Comparison of ENCODE assay signal across 8 cellular contexts in the genomic region with DNA sequence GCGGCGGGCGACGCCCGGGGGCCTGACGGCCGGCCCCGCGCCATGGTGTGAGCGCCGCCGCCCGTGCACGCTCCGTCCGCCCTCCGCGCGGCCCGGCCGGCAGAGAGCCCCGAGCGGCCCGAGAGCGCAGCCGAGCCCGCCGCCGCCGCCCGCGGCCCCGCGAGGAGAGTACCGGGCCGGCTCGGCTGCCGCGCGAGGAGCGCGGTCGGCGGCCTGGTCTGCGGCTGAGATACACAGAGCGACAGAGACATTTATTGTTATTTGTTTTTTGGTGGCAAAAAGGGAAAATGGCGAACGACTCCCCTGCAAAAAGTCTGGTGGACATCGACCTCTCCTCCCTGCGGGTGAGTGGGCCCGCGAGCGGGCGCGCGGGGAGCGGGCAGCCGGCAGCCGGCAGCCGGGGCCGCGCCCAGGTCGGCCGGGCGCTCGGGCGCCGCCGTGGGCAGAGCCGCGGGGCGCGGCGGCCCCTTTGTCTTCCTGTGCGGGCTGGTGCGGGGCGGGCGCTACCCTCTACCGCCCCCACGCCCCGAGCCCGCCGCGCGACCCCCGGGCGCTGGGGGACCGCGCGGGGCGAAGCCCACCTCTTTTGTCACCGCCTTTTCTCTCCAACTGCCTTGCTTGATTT. TPM values are rescaled to one million over a fixed set of nuclear protein-coding genes. Genes with fewer than 3 reads are reported as not detected.
DNase-seq lines count a peak whose midpoint lies in the region; ATAC-seq and TF ChIP-seq lines count a peak whose summit lies in the region.

No MANE protein-coding gene starts in this region.

- WGBS in heart left ventricle, 4 donors = 0 to 2% (median 1%) methylated on average over 34 to 92 of the region's 92 CpGs

- intact Hi-C loops in heart left ventricle (cut with DNase I) = loop anchor here (2.0 to 10.0 kb wide), 17 partner anchors 44 to 283 kb away; partner anchors contain the start of gene RFX8 (in 1 of the 10)
- intact Hi-C loops in gastrocnemius medialis (cut with DNase I; ENCODE audit: low total_unique reads) = loop anchor here (1.0 to 10.0 kb wide), 4 partner anchors 35 to 173 kb away; no protein-coding TSS in a partner anchor

- peaks cover 6% of the 10 kb centered on the region for H3K9me3 Mint-ChIP-seq in activated T-cell treated with anti-CD3 and anti-CD28 coated beads, Interleukin-2, amount 50 U/mL, for 24 hours

- H3K27me3 Mint-ChIP-seq in activated T-cell treated with anti-CD3 and anti-CD28 coated beads, Interleukin-2, amount 50 U/mL, for 24 hours = no peaks in the 10 kb centered on the region

- peak overlapping the region; percentile 35 to 94 (median 82) for H3K27ac ChIP-seq in heart left ventricle
- peak overlapping the region; percentile 60 to 87 (median 82) for H3K27ac ChIP-seq in gastrocnemius medialis

- H3K36me3 Mint-ChIP-seq in activated T-cell treated with anti-CD3 and anti-CD28 coated beads, Interleukin-2, amount 50 U/mL, for 24 hours (ENCODE audit: low read depth) = peaks cover 19% of the 10 kb centered on the region

- no peak for TF ChIP-seq CTCF in heart left ventricle (IDR thresholded peaks at IDR 0.05)
- TF ChIP-seq CTCF in gastrocnemius medialis (IDR thresholded peaks at IDR 0.05 in 4 of 5, conservative IDR thresholded peaks at IDR 0.05 in 1 of 5) = peak in 1 of 5 experiments; percentile 9

- peak overlapping the region; percentile 52 to 88 (median 70) for H3K4me3 ChIP-seq in heart left ventricle
- H3K4me3 ChIP-seq in gastrocnemius medialis = peak overlapping the region; percentile 53 to 81 (median 70)

- H3K36me3 ChIP-seq in heart left ventricle (peaks cover 0 to 7% (median 0%) of the 10 kb centered on the region in 9 donors), gastrocnemius medialis (no peaks in the 10 kb centered on the region)

- no peak overlapping the region for H3K27ac Mint-ChIP-seq in activated T-cell treated with anti-CD3 and anti-CD28 coated beads, Interleukin-2, amount 50 U/mL, for 24 hours

- H3K9me3 ChIP-seq in heart left ventricle (peaks cover 0 to 10% (median 0%) of the 10 kb centered on the region in 12 donors), gastrocnemius medialis (no peaks in the 10 kb centered on the region)

- ATAC-seq in HG03439 (IDR thresholded peaks at IDR 0.05; ENCODE audit: unreplicated experiment) = peak; percentile 44
- ATAC-seq in heart left ventricle = peak in 2 of 4 donors; percentile 7 to 10
- ATAC-seq in gastrocnemius medialis = peak; percentile 57 to 61

- peak; percentile 30 for DNase-seq in stimulated activated CD4-positive, alpha-beta T cell treated with anti-CD3 and anti-CD28 coated beads, Interleukin-4, amount 100 ng/mL, for 1 hour
- DNase-seq in stimulated activated CD4-positive, alpha-beta T cell treated with anti-CD3 and anti-CD28 coated beads, Interleukin-2, amount 100 ng/mL, for 48 hours = no peak
- peak; percentile 67 for DNase-seq in activated T-cell treated with anti-CD3 and anti-CD28 coated beads, Interleukin-2, amount 50 U/mL, for 24 hours
- DNase-seq in heart left ventricle (peak in 2 of 5 donors; percentile 25 to 66), gastrocnemius medialis (no peak), COR-L47 (lab: John Stamatoyannopoulos, UW) (no peak), inferior parietal cortex (ENCODE audit: extremely low spot score) (no peak)

- no peaks in the 10 kb centered on the region for H3K27me3 ChIP-seq in heart left ventricle
- no peaks in the 10 kb centered on the region for H3K27me3 ChIP-seq in gastrocnemius medialis

- peak overlapping the region; percentile 71 for H3K4me3 Mint-ChIP-seq in activated T-cell treated with anti-CD3 and anti-CD28 coated beads, Interleukin-2, amount 50 U/mL, for 24 hours

- in situ Hi-C loops in gastrocnemius medialis (cut with MboI; ENCODE audit: low sequenced_read_pairs in 4 of 4) = loop anchor here (5.0 to 10.0 kb wide), 2 partner anchors 127 to 134 kb away; no protein-coding TSS in a partner anchor

- TF ChIP-seq POLR2A in heart left ventricle (IDR thresholded peaks at IDR 0.05) (no peak), gastrocnemius medialis (IDR thresholded peaks at IDR 0.05) (no peak)

- H3K4me1 ChIP-seq in heart left ventricle (peaks cover 0 to 47% (median 29%) of the 10 kb centered on the region in 12 donors), gastrocnemius medialis (peaks cover 28 to 30% of the 10 kb centered on the region in 2 donors)

- H3K4me1 Mint-ChIP-seq in activated T-cell treated with anti-CD3 and anti-CD28 coated beads, Interleukin-2, amount 50 U/mL, for 24 hours (ENCODE audit: low read depth) = peaks cover 17% of the 10 kb centered on the region

RNA-seq across cellular contexts. Expression of gene MAP4K4, which starts 0.4 kb away (rescaled TPM):
- 100 to 1,000 TPM in 6 of 9 donors, 10 to 100 TPM in 3; 65.3 to 146 (median 114) TPM for total RNA-seq in heart left ventricle
- 100 to 1,000 TPM in 1 of 2 donors, 10 to 100 TPM in 1; 52.7 to 192 TPM for polyA plus RNA-seq in heart left ventricle
- 10 to 100 TPM; 40.0 to 85.5 (median 59.5) TPM for total RNA-seq in gastrocnemius medialis

Comparison
In these comparisons a context has a peak if more than half of its experiments do, and no peak if none do; other contexts are left out.
1. DNase-seq: peak in stimulated activated CD4-positive, alpha-beta T cell treated with anti-CD3 and anti-CD28 coated beads, Interleukin-4, amount 100 ng/mL, for 1 hour (single experiment) and activated T-cell treated with anti-CD3 and anti-CD28 coated beads, Interleukin-2, amount 50 U/mL, for 24 hours (single experiment); none in stimulated activated CD4-positive, alpha-beta T cell treated with anti-CD3 and anti-CD28 coated beads, Interleukin-2, amount 100 ng/mL, for 48 hours (0 of 2), gastrocnemius medialis (0 of 2), COR-L47 (single experiment) and inferior parietal cortex (single experiment).